In genomic region chr19:47210689-47211316, GRCh38 we compare ENCODE assay signal across 8 cellular contexts. TPM values are rescaled to one million over a fixed set of nuclear protein-coding genes. Genes with fewer than 3 reads are reported as not detected.
DNase-seq lines count a peak whose midpoint lies in the region; ATAC-seq and TF ChIP-seq lines count a peak whose summit lies in the region.

No MANE protein-coding gene starts in this region.

- ATAC-seq in activated naive CD4-positive, alpha-beta T cell treated with anti-CD3 and anti-CD28 coated beads, Interleukin-2, amount 50 U/mL, for 72 hours = peak; percentile 62 to 75
- ATAC-seq in GM18868 (IDR thresholded peaks at IDR 0.05; ENCODE audit: unreplicated experiment) = no peak
- no peak for ATAC-seq in HG03354 (IDR thresholded peaks at IDR 0.05; ENCODE audit: poor library complexity, severe bottlenecking, unreplicated experiment)

- H3K9me3 Mint-ChIP-seq in activated naive CD4-positive, alpha-beta T cell treated with anti-CD3 and anti-CD28 coated beads, Interleukin-2, amount 50 U/mL, for 72 hours = no peaks in the 10 kb centered on the region

- DNase-seq in EL (peak; percentile 83), LNCaP clone FGC (ENCODE audit: low read depth) (no peak), SKM-1 treated with dmso at 0.1 percent for 144 hours (lab: John Stamatoyannopoulos, UW; ENCODE audit: unreplicated experiment) (peak; percentile 34), cardiac muscle cell (ENCODE audit: low read depth in 1 of 2, low spot score in 1 of 2) (peak; percentile 80 to 87), renal cortical epithelial cell (ENCODE audit: low read depth) (peak; percentile 76)
- DNase-seq in activated naive CD4-positive, alpha-beta T cell treated with anti-CD3 and anti-CD28 coated beads, Interleukin-2, amount 50 U/mL, for 72 hours (ENCODE audit: low spot score in 2 of 2) = peak in 1 of 2 donors; percentile 84

- peaks cover 7% of the 10 kb centered on the region for H3K36me3 ChIP-seq in cardiac muscle cell

- no peaks in the 10 kb centered on the region for H3K4me1 ChIP-seq in cardiac muscle cell (ENCODE audit: low read depth)

- H3K9me3 ChIP-seq in cardiac muscle cell (ENCODE audit: low read depth) = no peaks in the 10 kb centered on the region

- H3K36me3 Mint-ChIP-seq in activated naive CD4-positive, alpha-beta T cell treated with anti-CD3 and anti-CD28 coated beads, Interleukin-2, amount 50 U/mL, for 72 hours = peaks cover 9 to 15% of the 10 kb centered on the region in 2 donors

- H3K27me3 ChIP-seq in cardiac muscle cell = no peaks in the 10 kb centered on the region

- H3K4me3 ChIP-seq in LNCaP clone FGC (ENCODE audit: low read depth, low read length) (no peak overlapping the region), cardiac muscle cell (no peak overlapping the region)

- peak; percentile 57 for TF ChIP-seq CTCF in LNCaP clone FGC (IDR thresholded peaks at IDR 0.05; ENCODE audit: control insufficient read depth, extremely low read depth, insufficient read depth)
- TF ChIP-seq CTCF in cardiac muscle cell (IDR thresholded peaks at IDR 0.05; ENCODE audit: low read depth, low read length) = peak; percentile 80

- peak overlapping the region; percentile 86 to 87 for H3K27ac Mint-ChIP-seq in activated naive CD4-positive, alpha-beta T cell treated with anti-CD3 and anti-CD28 coated beads, Interleukin-2, amount 50 U/mL, for 72 hours

- H3K27ac ChIP-seq in cardiac muscle cell = no peak overlapping the region

RNA-seq across cellular contexts. Expression of gene BBC3, which starts 20.2 kb away (rescaled TPM):
- 10 to 100 TPM; 21.9 to 84.2 TPM for total RNA-seq in activated naive CD4-positive, alpha-beta T cell treated with anti-CD3 and anti-CD28 coated beads, Interleukin-2, amount 50 U/mL, for 72 hours
- total RNA-seq in cardiac muscle cell (19.1 and 21.5 TPM in 2 replicates), renal cortical epithelial cell (21.1 and 29.7 TPM in 2 replicates)
- polyA plus RNA-seq in cardiac muscle cell = 12.9 and 19.2 TPM in 2 replicates

RNA-seq across cellular contexts. Expression of gene CCDC9, which starts 45.5 kb away (rescaled TPM):
- 10 to 100 TPM; 50.0 to 60.2 TPM for total RNA-seq in activated naive CD4-positive, alpha-beta T cell treated with anti-CD3 and anti-CD28 coated beads, Interleukin-2, amount 50 U/mL, for 72 hours
- total RNA-seq in cardiac muscle cell = 13.8 and 22.5 TPM in 2 replicates
- polyA plus RNA-seq in cardiac muscle cell = 16.3 and 21.9 TPM in 2 replicates
- 4.0 and 9.8 TPM in 2 replicates for total RNA-seq in renal cortical epithelial cell

Comparison
In these comparisons a context has a peak if more than half of its experiments do, and no peak if none do; other contexts are left out.
1. ATAC-seq: peak in activated naive CD4-positive, alpha-beta T cell treated with anti-CD3 and anti-CD28 coated beads, Interleukin-2, amount 50 U/mL, for 72 hours (2 of 2); none in GM18868 (single experiment) and HG03354 (single experiment).